ENCODE assay signal across 8 cellular contexts in the genomic region with DNA sequence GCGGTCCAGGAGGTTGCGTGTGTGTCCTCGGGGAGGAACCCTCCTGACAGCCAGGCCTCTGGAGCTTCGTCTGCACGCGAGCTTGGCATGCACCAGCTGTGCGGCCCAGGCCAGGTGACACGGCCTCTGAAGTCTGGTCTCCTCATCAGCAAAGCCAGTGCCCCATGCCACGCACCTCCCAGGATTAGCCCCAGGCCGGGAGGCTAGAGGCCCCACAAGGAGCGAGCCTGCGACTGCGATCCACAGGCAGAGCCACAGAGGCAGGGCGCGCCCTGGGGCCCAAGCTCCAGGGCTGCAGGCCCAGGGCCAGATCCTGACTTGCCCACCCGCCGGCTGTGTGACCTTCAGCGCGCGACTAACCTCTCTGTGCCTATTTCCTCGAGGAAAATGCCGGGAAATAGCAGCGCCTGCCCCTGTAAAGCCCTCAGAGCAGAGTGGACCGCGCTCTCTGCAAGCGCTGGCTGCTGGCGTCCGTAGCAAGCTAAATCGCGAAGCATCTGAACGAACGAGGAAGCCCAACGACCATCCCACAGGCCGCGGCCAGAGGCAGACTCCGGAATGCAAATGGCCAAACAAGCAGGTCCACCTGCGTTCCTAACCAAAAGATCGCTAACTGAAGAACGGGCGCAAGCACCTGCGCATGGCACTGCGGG. TPM values are rescaled to one million over a fixed set of nuclear protein-coding genes. Genes with fewer than 3 reads are reported as not detected.
A peak's percentile ranks its signal among the peaks of the same experiment; 100 is the strongest.
DNase-seq lines count a peak whose midpoint lies in the region; ATAC-seq and TF ChIP-seq lines count a peak whose summit lies in the region.

No MANE protein-coding gene starts in this region.

- no peak overlapping the region for H3K27ac ChIP-seq in neuronal stem cell (replicated peaks; ENCODE audit: low read length)

- peak overlapping the region; percentile 3 for H2BK15ac ChIP-seq in neuronal stem cell (ENCODE audit: low read length)

- peak; percentile 20 for ATAC-seq in GM18499 (IDR thresholded peaks at IDR 0.05; ENCODE audit: insufficient read depth, unreplicated experiment)
- no peak for ATAC-seq in GM19397 (IDR thresholded peaks at IDR 0.05; ENCODE audit: unreplicated experiment)

- peak overlapping the region; percentile 90 for H2AK5ac ChIP-seq in neuronal stem cell (ENCODE audit: low read depth, low read length)

- peak overlapping the region; percentile 76 for H4K8ac ChIP-seq in neuronal stem cell (ENCODE audit: low read depth, low read length)

- no peaks in the 10 kb centered on the region for H3F3A ChIP-seq in Loucy (ENCODE audit: low read depth)

- H3K18ac ChIP-seq in neuronal stem cell (ENCODE audit: low read length), result peak overlapping the region; percentile 99

- WGBS in neuronal stem cell (ENCODE audit: extremely low coverage in 2 of 2, insufficient read length in 2 of 2, insufficient replicate concordance in 1 of 2), 2 donors, result no CpG with 5 or more reads among the region's 42 CpGs

- H3K4me1 ChIP-seq in Loucy (ENCODE audit: insufficient read depth, low read length, poor library complexity, severe bottlenecking) (peaks cover 12% of the 10 kb centered on the region), neuronal stem cell (ENCODE audit: control insufficient read depth in 2 of 2, insufficient read depth in 1 of 2, low read depth in 1 of 2, low read length in 2 of 2) (peaks cover 0 to 7% of the 10 kb centered on the region in 2 donors)

- H3K9me3 ChIP-seq in Loucy (ENCODE audit: insufficient read depth, low read depth, low read length) (no peaks in the 10 kb centered on the region), neuronal stem cell (replicated peaks in 1 of 2; ENCODE audit: control insufficient read depth in 2 of 2, insufficient read depth in 1 of 2, low read depth in 1 of 2, low read length in 2 of 2) (no peaks in the 10 kb centered on the region)

- H3K4me3 ChIP-seq in Loucy (ENCODE audit: low read length, poor library complexity, severe bottlenecking), result peak overlapping the region; percentile 84
- peak overlapping the region; percentile 51 for H3K4me3 ChIP-seq in epithelial cell of esophagus (ENCODE audit: low read length)
- H3K4me3 ChIP-seq in neuronal stem cell (ENCODE audit: low read length in 2 of 2), result peak overlapping the region; percentile 34 to 82

- peak overlapping the region; percentile 100 for H3K14ac ChIP-seq in neuronal stem cell (ENCODE audit: low read length)

- H2BK5ac ChIP-seq in neuronal stem cell (ENCODE audit: low read length), result peak overlapping the region; percentile 77

- DNase-seq in epithelial cell of esophagus (ENCODE audit: low read depth) (no peak), neuronal stem cell (ENCODE audit: low spot score) (no peak), DMS 273 treated with DMSO at 0.1 percent for 48 hours (lab: John Stamatoyannopoulos, UW) (no peak), hypothalamus (lab: John Stamatoyannopoulos, UW) (no peak)
- no peak for DNase-seq in effector CD4-positive, alpha-beta T cell

- H4K20me1 ChIP-seq in Loucy (ENCODE audit: insufficient read depth, low read length, poor library complexity, severe bottlenecking), result no peaks in the 10 kb centered on the region

- peak overlapping the region; percentile 52 for H2BK120ac ChIP-seq in neuronal stem cell (ENCODE audit: low read depth, low read length)

- peaks cover 36% of the 10 kb centered on the region; the same call in 1 of the 2 replicates for H3K79me2 ChIP-seq in Loucy (ENCODE audit: insufficient read depth, low read length)

- no peaks in the 10 kb centered on the region for H3K27me3 ChIP-seq in Loucy (ENCODE audit: insufficient read depth, low read length, poor library complexity, severe bottlenecking)
- H3K27me3 ChIP-seq in neuronal stem cell (ENCODE audit: control insufficient read depth in 3 of 3, insufficient read depth in 3 of 3, low read depth in 1 of 3, low read length in 3 of 3), result no peaks in the 10 kb centered on the region

- H2BK12ac ChIP-seq in neuronal stem cell (ENCODE audit: low read length), result peak overlapping the region; percentile 14

- H3K79me1 ChIP-seq in neuronal stem cell (ENCODE audit: low read depth, low read length), result peaks cover 8% of the 10 kb centered on the region

- peak overlapping the region; percentile 53 for H3K4ac ChIP-seq in neuronal stem cell (ENCODE audit: low read length)

- TF ChIP-seq CTCF in Loucy (conservative IDR thresholded peaks at IDR 0.05; ENCODE audit: low read length) (no peak), epithelial cell of esophagus (IDR thresholded peaks at IDR 0.05; ENCODE audit: insufficient read depth, low read depth, low read length, missing control alignments) (no peak)

- H3K4me2 ChIP-seq in Loucy (ENCODE audit: low read depth, low read length, poor library complexity, severe bottlenecking), result peak overlapping the region; percentile 86
- peak overlapping the region; percentile 96 for H3K4me2 ChIP-seq in neuronal stem cell (ENCODE audit: insufficient read depth, low read length, poor library complexity, severe bottlenecking)

- H4K91ac ChIP-seq in neuronal stem cell (ENCODE audit: low read depth, low read length, poor library complexity), result no peak overlapping the region

- peak overlapping the region; percentile 83 for H3K9ac ChIP-seq in Loucy (ENCODE audit: low read depth, low read length, poor library complexity, severe bottlenecking)
- peak overlapping the region; percentile 92 for H3K9ac ChIP-seq in neuronal stem cell (ENCODE audit: low read depth, low read length, poor library complexity)

- no peaks in the 10 kb centered on the region for H3K9me2 ChIP-seq in Loucy (replicated peaks; ENCODE audit: low read depth, low read length)

- peak overlapping the region; percentile 87 for H3K23ac ChIP-seq in neuronal stem cell (ENCODE audit: low read depth, low read length, poor library complexity)

- H2AFZ ChIP-seq in Loucy (ENCODE audit: low read length), result peak overlapping the region; percentile 64
- peak overlapping the region; percentile 74 for H2AFZ ChIP-seq in neuronal stem cell (ENCODE audit: low read length)

- H3K36me3 ChIP-seq in Loucy (ENCODE audit: insufficient read depth, low read length) (peaks cover 6% of the 10 kb centered on the region; the same call in 1 of the 2 replicates), neuronal stem cell (replicated peaks in 1 of 2; ENCODE audit: control insufficient read depth in 2 of 2, insufficient read depth in 2 of 2, low read length in 2 of 2) (peaks cover 13 to 59% of the 10 kb centered on the region in 2 donors)

RNA-seq across cellular contexts. Expression of a gene that starts 0.5 kb away (rescaled TPM):
- 10.8 TPM for polyA plus RNA-seq in neuronal stem cell (2013, experiment 1 of 2)
- 10.4 TPM for polyA plus RNA-seq in neuronal stem cell (2013, experiment 2 of 2)

RNA-seq across cellular contexts. Expression of a gene that starts 53.0 kb away (rescaled TPM):
- polyA plus RNA-seq in neuronal stem cell (2013, experiment 1 of 2), result 14.0 TPM
- 14.3 TPM for polyA plus RNA-seq in neuronal stem cell (2013, experiment 2 of 2)
